Comparison of ENCODE assay signal across 8 cellular contexts in the genomic region with DNA sequence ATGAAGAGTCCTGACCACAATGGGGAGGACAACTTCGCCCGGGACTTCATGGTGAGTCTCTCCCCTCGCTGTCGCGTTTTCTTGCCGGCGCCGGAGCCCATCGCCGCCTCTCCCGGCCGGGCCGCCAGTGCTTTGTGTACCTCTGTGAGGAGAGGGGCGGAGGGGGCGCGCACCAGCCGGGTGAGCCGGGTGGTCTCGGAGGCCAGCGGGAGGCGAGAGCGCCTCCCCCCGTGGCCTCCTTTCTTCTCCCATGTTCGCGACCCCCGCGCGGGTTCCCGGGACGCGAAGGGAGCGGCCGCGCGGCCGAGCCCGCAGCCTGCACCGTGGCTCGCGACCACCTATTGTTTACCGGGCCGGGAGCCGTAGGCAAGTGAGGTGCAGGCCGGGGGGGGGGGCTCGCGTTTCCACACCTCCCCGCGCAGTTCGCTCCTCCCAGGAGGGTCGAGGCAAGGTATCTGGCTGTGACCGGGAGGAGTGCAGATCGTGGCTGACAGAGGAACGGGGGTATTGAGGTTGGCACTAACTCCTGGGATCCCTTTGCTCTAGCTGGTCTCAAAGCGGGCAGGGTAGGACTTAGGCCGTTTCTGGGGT. TPM values are rescaled to one million over a fixed set of nuclear protein-coding genes. Genes with fewer than 3 reads are reported as not detected.
A peak's percentile ranks its signal among the peaks of the same experiment; 100 is the strongest.
DNase-seq lines count a peak whose midpoint lies in the region; ATAC-seq, FAIRE-seq and TF ChIP-seq lines count a peak whose summit lies in the region.

No MANE protein-coding gene starts in this region.

- no peak for TF ChIP-seq POLR2A in GM12878 (IDR thresholded peaks at IDR 0.05; ENCODE audit: low read depth, low read length)

- H3K9ac ChIP-seq in GM12878 (ENCODE audit: control insufficient read depth, insufficient read depth, low read length) = peak overlapping the region; percentile 89
- peak overlapping the region; percentile 81 for H3K9ac ChIP-seq in iPS-18a (ENCODE audit: low read length)

- in situ Hi-C loops in GM12878 (cut with MboI) = no loop called here

- RAD21 ChIA-PET in GM12878 (lab: Charles Lee; ENCODE audit: unreplicated experiment) = interaction anchor here (0.5 to 2.8 kb wide), 6 partner anchors 11 to 369 kb away, joined by 3 to 14 read pairs (median 4); no protein-coding TSS in a partner anchor

- intact Hi-C loops in GM12878 (cut with micrococcal nuclease; ENCODE audit: unreplicated experiment) = loop anchor here (2.0 to 5.0 kb wide), 3 partner anchors 75 to 185 kb away; no protein-coding TSS in a partner anchor

- H3K27ac ChIP-seq in GM12878 (ENCODE audit: control insufficient read depth, insufficient read depth) (peak overlapping the region; percentile 83), iPS-18a (ENCODE audit: low read length) (peak overlapping the region; percentile 70), small intestine (ENCODE audit: low read depth in 1 of 2, low read length in 1 of 2) (peak overlapping the region; percentile 86 to 92)

- FAIRE-seq in GM12878 (lab: Jason Lieb, UNC) = no peak
- no peak for FAIRE-seq in small intestine (lab: Jason Lieb, UNC)

- DNase-seq in AG08396 (ENCODE audit: low spot score) (peak; percentile 37), T-helper 1 cell (peak in 4 of 5 donors; percentile 9 to 37 (median 29)), GM12878 (ENCODE audit: low read depth, low spot score) (no peak), small intestine (peak; percentile 40), GOT3 (lab: John Stamatoyannopoulos, UW) (no peak)

- no peaks in the 10 kb centered on the region for H4K20me1 ChIP-seq in GM12878 (ENCODE audit: control insufficient read depth, insufficient read depth)

- SMC1A ChIA-PET in GM12878 (lab: Charles Lee; ENCODE audit: uncharacterized antibody, unreplicated experiment) = interaction anchor here (1.1 to 1.8 kb wide), 4 partner anchors 27 to 124 kb away, joined by 3 to 6 read pairs (median 4); no protein-coding TSS in a partner anchor

- ATAC-seq in GM19324 (IDR thresholded peaks at IDR 0.05; ENCODE audit: low FRiP score, unreplicated experiment) (peak; percentile 37), GM12878 (peak; percentile 49)

- H3K4me2 ChIP-seq in GM12878 (ENCODE audit: control insufficient read depth, insufficient read depth) = peak overlapping the region; percentile 72

- H3K9me3 ChIP-seq in GM12878 (replicated peaks; ENCODE audit: control insufficient read depth, insufficient read depth, low read length) (no peaks in the 10 kb centered on the region), iPS-18a (ENCODE audit: control insufficient read depth, low read depth, low read length) (no peaks in the 10 kb centered on the region), small intestine (ENCODE audit: control insufficient read depth, low read depth) (no peaks in the 10 kb centered on the region)

- H2AFZ ChIP-seq in GM12878 (ENCODE audit: control insufficient read depth, low read depth, low read length) = peak overlapping the region; percentile 73

- TF ChIP-seq EP300 in Ishikawa (IDR thresholded peaks at IDR 0.05; ENCODE audit: borderline replicate concordance) = no peak
- no peak for TF ChIP-seq EP300 in GM12878 (IDR thresholded peaks at IDR 0.05; ENCODE audit: borderline replicate concordance in 1 of 2, control insufficient read depth in 1 of 2, low read depth in 2 of 2, low read length in 2 of 2)

- H3K27me3 ChIP-seq in GM12878 (replicated peaks in 1 of 2; ENCODE audit: control insufficient read depth in 2 of 2, insufficient read depth in 2 of 2, low read length in 1 of 2) (no peaks in the 10 kb centered on the region), iPS-18a (ENCODE audit: control insufficient read depth, insufficient read depth, low read length) (no peaks in the 10 kb centered on the region), small intestine (ENCODE audit: control insufficient read depth in 2 of 2, insufficient read depth in 2 of 2, low read length in 2 of 2) (no peaks in the 10 kb centered on the region)

- WGBS in GM12878 (ENCODE audit: insufficient coverage, insufficient replicate concordance, low lambda C conversion rate, missing lambda C conversion rate) = under 1% methylated on average over 55 of the region's 55 CpGs
- 0 to 1% (median 0%) methylated on average over 45 to 55 of the region's 55 CpGs for WGBS in small intestine, 3 donors

- POLR2A ChIA-PET in GM12878 (lab: Charles Lee) = interaction anchor here (0.6 to 1.5 kb wide), 3 partner anchors 18 to 108 kb away, joined by 3 read pairs; no protein-coding TSS in a partner anchor

- CTCF ChIA-PET in GM12878 (lab: Yijun Ruan, JAX) = no interaction called here

- no TSS peak for BruUV-seq in GM12878 (replicated peaks; lab: Mats Ljungman, UMichigan)

- H3K79me2 ChIP-seq in GM12878 (ENCODE audit: control insufficient read depth, insufficient read depth, low read length) = peaks cover 52% of the 10 kb centered on the region

- TF ChIP-seq RAD21 in Ishikawa (IDR thresholded peaks at IDR 0.05; ENCODE audit: low read depth) (no peak), GM12878 (IDR thresholded peaks at IDR 0.05; ENCODE audit: insufficient read depth, low read depth, low read length) (no peak)

- peak overlapping the region; percentile 90 for H3K4me3 ChIP-seq in GM12878
- H3K4me3 ChIP-seq in iPS-18a (ENCODE audit: low read length) = peak overlapping the region; percentile 85
- H3K4me3 ChIP-seq in small intestine (ENCODE audit: low read depth in 1 of 2, low read length in 2 of 2) = peak overlapping the region; percentile 92 to 95

- H3K36me3 ChIP-seq in GM12878 (ENCODE audit: control insufficient read depth in 2 of 2, insufficient read depth in 2 of 2, low read length in 1 of 2) = no peaks in the 10 kb centered on the region
- peaks cover 5% of the 10 kb centered on the region for H3K36me3 ChIP-seq in iPS-18a (ENCODE audit: control insufficient read depth, low read depth, low read length)
- no peaks in the 10 kb centered on the region for H3K36me3 ChIP-seq in small intestine (ENCODE audit: control insufficient read depth in 2 of 2, insufficient read depth in 2 of 2, low read length in 2 of 2)

- H3K4me1 ChIP-seq in GM12878 (ENCODE audit: control insufficient read depth, insufficient read depth, low read length) (peaks cover 3% of the 10 kb centered on the region; the same call in 1 of the 2 replicates), iPS-18a (ENCODE audit: control insufficient read depth, low read depth, low read length) (peaks cover 12% of the 10 kb centered on the region), small intestine (ENCODE audit: control insufficient read depth in 2 of 2, insufficient read depth in 1 of 2, low read depth in 1 of 2, low read length in 1 of 2) (peaks cover 1 to 11% of the 10 kb centered on the region in 2 donors)

- no peak for TF ChIP-seq CTCF in GM12878 (IDR thresholded peaks at IDR 0.05 in 2 of 3, conservative IDR thresholded peaks at IDR 0.05 in 1 of 3; ENCODE audit: control insufficient read depth in 2 of 3, extremely low read depth in 1 of 3, insufficient read depth in 1 of 3, low read depth in 3 of 3, low read length in 3 of 3)

TF ChIP-seq in Ishikawa, 13 proteins besides CTCF, POLR2A, EP300 and RAD21:
- TF ChIP-seq CEBPB (IDR thresholded peaks at IDR 0.05) (no peak), ZBTB7A (IDR thresholded peaks at IDR 0.05; ENCODE audit: low read depth) (peak; percentile 87), TEAD4 (IDR thresholded peaks at IDR 0.05) (no peak)
- TF ChIP-seq, protein P1, sequence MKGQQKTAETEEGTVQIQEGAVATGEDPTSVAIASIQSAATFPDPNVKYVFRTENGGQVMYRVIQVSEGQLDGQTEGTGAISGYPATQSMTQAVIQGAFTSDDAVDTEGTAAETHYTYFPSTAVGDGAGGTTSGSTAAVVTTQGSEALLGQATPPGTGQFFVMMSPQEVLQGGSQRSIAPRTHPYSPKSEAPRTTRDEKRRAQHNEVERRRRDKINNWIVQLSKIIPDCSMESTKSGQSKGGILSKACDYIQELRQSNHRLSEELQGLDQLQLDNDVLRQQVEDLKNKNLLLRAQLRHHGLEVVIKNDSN (IDR thresholded peaks at IDR 0.05) = no peak

TF ChIP-seq in GM12878, 131 proteins besides CTCF, POLR2A, EP300 and RAD21 (continues in another document):
- TF ChIP-seq LARP7 (IDR thresholded peaks at IDR 0.05) (peak; percentile 43; the same call in 1 of the 2 replicates), RBBP5 (conservative IDR thresholded peaks at IDR 0.05) (no peak), NBN (IDR thresholded peaks at IDR 0.05) (0 out of 2 replicates have a peak, but pooled peaks have one; percentile 26)

RNA-seq across cellular contexts. Expression of gene PTPN12, which starts 0.6 kb away (rescaled TPM):
- 151 and 156 TPM in 2 replicates for total RNA-seq in GM12878 (2013; cell fraction: nucleolus; rRNA removed)
- 17.8 and 22.4 TPM in 2 replicates for total RNA-seq in GM12878 (2014; rRNA removed)
- 23.7 and 26.3 TPM in 2 replicates for total RNA-seq in GM12878 (2014; rRNA removed; fragmentation: Illumina TruSeq; extraction: Trizol)
- 35.1 and 35.8 TPM in 2 replicates for total RNA-seq in GM12878 (2021)
- 7.7 TPM for polyA plus RNA-seq in GM12878 (2011; ENCODE audit: low read depth)
- 43.1 and 45.7 TPM in 2 replicates for polyA plus RNA-seq in GM12878 (2011; rRNA removed)
- 21.4 and 23.6 TPM in 2 replicates for polyA plus RNA-seq in GM12878 (2011; cell fraction: cytosol; rRNA removed)
- 26.6 and 28.1 TPM in 2 replicates for polyA plus RNA-seq in GM12878 (2011; cell fraction: nucleus; rRNA removed)
- polyA plus RNA-seq in GM12878 (2012) = 16.9 and 17.5 TPM in 2 replicates
- polyA plus RNA-seq in GM12878 (2014; fragmentation: Illumina TruSeq; extraction: Trizol) = 52.9 and 63.3 TPM in 2 replicates
- polyA plus RNA-seq in GM12878 (2014; fragmentation: Nextera tagmentation; extraction: Ambion mirVana) = 10 to 100 TPM; 12.3 to 12.6 TPM
- 16.6 and 16.9 TPM in 2 replicates for polyA plus RNA-seq in GM12878 (2014; rRNA removed)
- polyA plus RNA-seq in GM12878 (2016; fragmentation: Nextera tagmentation; extraction: Ambion mirVana) = 1 to 10 TPM; 6.6 to 7.1 TPM
- polyA minus RNA-seq in GM12878 (2011; rRNA and poly(A)+ RNA removed) = 43.7 and 78.6 TPM in 2 replicates
- 17.2 and 25.6 TPM in 2 replicates for polyA minus RNA-seq in GM12878 (2011; cell fraction: cytosol; rRNA and poly(A)+ RNA removed)
- 26.6 and 45.6 TPM in 2 replicates for polyA minus RNA-seq in GM12878 (2011; cell fraction: nucleus; rRNA and poly(A)+ RNA removed)
- 10 to 100 TPM; 14.3 to 27.8 (median 15.9) TPM for polyA plus RNA-seq in small intestine

Comparison
In these comparisons a context has a peak if more than half of its experiments do, and no peak if none do; other contexts are left out.
1. DNase-seq: peak in AG08396 (single experiment), T-helper 1 cell (4 of 5) and small intestine (single experiment); none in GM12878 (single experiment) and GOT3 (single experiment).
2. Peak in every context shown above with its lines, with median percentiles within 50 percentile points of each other: H3K27ac ChIP-seq and H3K4me3 ChIP-seq.